Comparison of ENCODE assay signal across 9 cellular contexts in the genomic region with DNA sequence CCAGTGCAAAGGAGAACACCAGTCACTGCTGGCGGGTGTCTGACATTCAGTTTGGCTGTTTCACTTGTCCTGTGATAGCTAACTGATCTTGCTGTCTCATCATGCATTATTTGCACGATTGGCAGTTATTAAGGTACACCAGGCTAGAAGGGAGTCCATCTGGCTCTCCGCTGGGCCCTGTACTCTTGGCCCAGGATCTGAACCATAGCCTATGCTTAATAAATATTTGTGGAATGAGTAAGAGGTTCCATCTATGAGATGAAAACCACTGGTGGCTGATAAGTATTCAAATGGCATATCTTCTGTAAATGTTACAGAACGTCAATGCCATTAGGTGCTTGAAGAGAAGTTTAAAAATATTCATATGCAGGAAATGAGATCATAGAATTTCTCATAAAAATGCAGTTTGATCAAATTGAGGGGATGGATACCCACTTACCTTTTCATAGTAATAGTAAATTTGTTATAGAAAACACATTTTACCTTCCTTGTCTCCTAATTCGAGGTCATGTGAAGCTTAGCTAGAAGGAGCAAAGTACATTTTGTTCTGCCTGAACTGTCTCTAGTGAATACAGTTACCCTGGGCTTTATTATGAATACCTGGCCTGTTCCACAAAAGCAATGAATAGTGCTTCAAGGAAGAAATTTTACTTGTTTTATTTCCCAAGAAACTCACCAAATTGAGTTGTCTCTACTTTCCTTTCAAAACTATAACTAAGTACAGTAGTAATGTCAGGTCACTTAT.
DNase-seq lines count a peak whose midpoint lies in the region; ATAC-seq, FAIRE-seq and TF ChIP-seq lines count a peak whose summit lies in the region.
"Had no signal": no experiment of that assay in that cellular context is flagged by ENCODE, and none has a peak within 500 bp of the region (broad histone marks: within the 10 kb centered on the region; RNA-seq: fewer than 3 reads in every experiment).

No MANE protein-coding gene starts in this region.

- CTCF ChIA-PET in IMR-90 (lab: Yijun Ruan, JAX): no interaction called here

- H3K4me3 ChIP-seq in IMR-90 (ENCODE audit: insufficient read depth, low read depth, low read length): no peak overlapping the region
- H3K4me3 ChIP-seq in brain microvascular endothelial cell (ENCODE audit: low read depth, low read length): no peak overlapping the region
- no peak overlapping the region for H3K4me3 ChIP-seq in upper lobe of right lung

- no peaks in the 10 kb centered on the region for H4K20me1 ChIP-seq in IMR-90 (ENCODE audit: insufficient read depth, low read length)

- H3K4ac ChIP-seq in IMR-90 (ENCODE audit: low read depth, low read length): peak overlapping the region; percentile 86

- BruUV-seq in IMR-90 (replicated peaks; lab: Mats Ljungman, UMichigan): no TSS peak

- intact Hi-C loops in IMR-90 (cut with micrococcal nuclease): no loop called here
- intact Hi-C loops in upper lobe of right lung (cut with DNase I): no loop called here

- no peak for TF ChIP-seq POLR2A in IMR-90 (IDR thresholded peaks at IDR 0.05; ENCODE audit: low read depth, low read length)
- TF ChIP-seq POLR2A in GM12891 (IDR thresholded peaks at IDR 0.05; ENCODE audit: low read depth, low read length): no peak

- H3K9ac ChIP-seq in IMR-90 (ENCODE audit: low read depth, low read length): no peak overlapping the region

- peak overlapping the region; percentile 91 for H2BK120ac ChIP-seq in IMR-90 (ENCODE audit: low read depth, low read length)

- H2BK15ac ChIP-seq in IMR-90 (ENCODE audit: low read depth, low read length): peak overlapping the region; percentile 93; the same call in 2 of the 3 replicates

- H2BK5ac ChIP-seq in IMR-90 (ENCODE audit: low read depth, low read length, poor library complexity, severe bottlenecking): peak overlapping the region; percentile 79

- ATAC-seq in IMR-90 (ENCODE audit: low read depth): peak; percentile 86
- ATAC-seq in upper lobe of right lung: peak; percentile 37

- peak overlapping the region; percentile 80 for H4K91ac ChIP-seq in IMR-90 (ENCODE audit: insufficient read depth, low read depth, low read length)

- peak overlapping the region; percentile 95 for H2AK5ac ChIP-seq in IMR-90 (ENCODE audit: low read depth, low read length)

- 0 out of 4 replicates have a peak, but pooled peaks cover 0 to 3% of the 10 kb centered on the region in 2 experiments for H3K79me1 ChIP-seq in IMR-90 (ENCODE audit: low read depth in 1 of 2, low read length in 2 of 2)

- peak overlapping the region; percentile 82; the same call in 1 of the 2 replicates for H3K4me2 ChIP-seq in IMR-90 (ENCODE audit: low read depth, low read length)

- dilution Hi-C loops in IMR-90 (cut with HindIII; ENCODE audit: low sequenced_read_pairs, unreplicated experiment): no loop called here

- in situ Hi-C loops in IMR-90 (cut with MboI; ENCODE audit: low sequenced_read_pairs) (no loop called here), brain microvascular endothelial cell (cut with HindIII; ENCODE audit: low pct_ligation_motif_present, low sequenced_read_pairs) (no loop called here)

- H3K9me3 ChIP-seq in IMR-90 (ENCODE audit: control insufficient read depth, insufficient read depth, low read length) (no peaks in the 10 kb centered on the region), upper lobe of right lung (no peaks in the 10 kb centered on the region)

- H4K8ac ChIP-seq in IMR-90 (ENCODE audit: low read depth in 2 of 2, low read length in 2 of 2): peak overlapping the region; percentile 36 to 72; a peak in 2 of 4 replicates

- peak overlapping the region; percentile 11 for H2AFZ ChIP-seq in IMR-90 (replicated peaks; ENCODE audit: low read length, poor library complexity)

- H3K27me3 ChIP-seq in IMR-90 (ENCODE audit: control insufficient read depth, insufficient read depth, low read length) (no peaks in the 10 kb centered on the region), brain microvascular endothelial cell (replicated peaks) (no peaks in the 10 kb centered on the region), upper lobe of right lung (no peaks in the 10 kb centered on the region)

- H3K36me3 ChIP-seq in IMR-90 (ENCODE audit: control insufficient read depth, insufficient read depth, low read length) (no peaks in the 10 kb centered on the region), brain microvascular endothelial cell (replicated peaks) (no peaks in the 10 kb centered on the region), upper lobe of right lung (no peaks in the 10 kb centered on the region)

- 38% methylated on average over 2 of the region's 5 CpGs; no CpG with 5 or more reads in 1 of the 2 experiments for WGBS in IMR-90 (ENCODE audit: extremely low coverage in 2 of 2, insufficient read length in 1 of 2), 2 experiments

- TF ChIP-seq RAD21 in IMR-90 (IDR thresholded peaks at IDR 0.05; ENCODE audit: low read length): 0 out of 2 replicates have a peak, but pooled peaks have one; percentile 12

- H4K5ac ChIP-seq in IMR-90 (ENCODE audit: low read depth, low read length): peak overlapping the region; percentile 50; the same call in 1 of the 2 replicates

- peaks cover 3% of the 10 kb centered on the region; the same call in 1 of the 2 replicates for H3K9me1 ChIP-seq in IMR-90 (ENCODE audit: insufficient read depth, low read length)

- no peak for TF ChIP-seq CTCF in IMR-90 (conservative IDR thresholded peaks at IDR 0.05; ENCODE audit: low read depth, low read length)
- no peak for TF ChIP-seq CTCF in brain microvascular endothelial cell (IDR thresholded peaks at IDR 0.05; ENCODE audit: low read depth, low read length, missing control alignments)
- no peak for TF ChIP-seq CTCF in upper lobe of right lung (IDR thresholded peaks at IDR 0.05)

- H3K56ac ChIP-seq in IMR-90 (ENCODE audit: extremely low read depth, insufficient read depth, low read length): peak overlapping the region; percentile 41; the same call in 1 of the 2 replicates

- peak overlapping the region; percentile 80 for H3K23ac ChIP-seq in IMR-90 (ENCODE audit: low read depth, low read length)

- H3K18ac ChIP-seq in IMR-90 (ENCODE audit: low read depth, low read length): peak overlapping the region; percentile 59; the same call in 1 of the 2 replicates

- peak overlapping the region; percentile 89 for H2BK20ac ChIP-seq in IMR-90 (ENCODE audit: low read depth, low read length)

- H3K14ac ChIP-seq in IMR-90 (replicated peaks; ENCODE audit: low read depth, low read length): peak overlapping the region; percentile 80

- POLR2A ChIA-PET in IMR-90 (lab: Charles Lee; ENCODE audit: unreplicated experiment): no interaction called here

- peak overlapping the region; percentile 48 for H3K27ac ChIP-seq in IMR-90 (ENCODE audit: insufficient read depth, low read length)
- H3K27ac ChIP-seq in brain microvascular endothelial cell: peak overlapping the region; percentile 97
- no peak overlapping the region for H3K27ac ChIP-seq in upper lobe of right lung

- H2AK9ac ChIP-seq in IMR-90 (replicated peaks; ENCODE audit: low read depth, low read length, poor library complexity): no peak overlapping the region

- no peak for FAIRE-seq in GM12891 (lab: Jason Lieb, UNC)

- H3K4me1 ChIP-seq in IMR-90 (ENCODE audit: control insufficient read depth, insufficient read depth, low read length) (peaks cover 9% of the 10 kb centered on the region), upper lobe of right lung (peaks cover 16% of the 10 kb centered on the region)

- peak; percentile 88 for DNase-seq in IMR-90
- DNase-seq in brain microvascular endothelial cell: peak; percentile 96
- peak; percentile 93 for DNase-seq in kidney tubule cell (ENCODE audit: low spot score)
- no peak for DNase-seq in upper lobe of right lung
- no peak for DNase-seq in NCI-H2029 (lab: John Stamatoyannopoulos, UW)
- DNase-seq in nucleus accumbens (lab: John Stamatoyannopoulos, UW): no peak
- DNase-seq in GM12891 (ENCODE audit: insufficient read length, low spot score): no peak
- DNase-seq: NCI-H1694 treated with DMSO at 0.1 percent for 48 hours, T-helper 9 cell had no signal

TF ChIP-seq in IMR-90, 13 proteins besides CTCF, POLR2A, EP300 and RAD21:
- no peak for TF ChIP-seq MXI1 (IDR thresholded peaks at IDR 0.05; ENCODE audit: borderline replicate concordance, low read depth, low read length)
- TF ChIP-seq NFE2L2 (IDR thresholded peaks at IDR 0.05; ENCODE audit: low read depth, low read length): 0 out of 2 replicates have a peak, but pooled peaks have one; percentile 16
- TF ChIP-seq, protein P1, sequence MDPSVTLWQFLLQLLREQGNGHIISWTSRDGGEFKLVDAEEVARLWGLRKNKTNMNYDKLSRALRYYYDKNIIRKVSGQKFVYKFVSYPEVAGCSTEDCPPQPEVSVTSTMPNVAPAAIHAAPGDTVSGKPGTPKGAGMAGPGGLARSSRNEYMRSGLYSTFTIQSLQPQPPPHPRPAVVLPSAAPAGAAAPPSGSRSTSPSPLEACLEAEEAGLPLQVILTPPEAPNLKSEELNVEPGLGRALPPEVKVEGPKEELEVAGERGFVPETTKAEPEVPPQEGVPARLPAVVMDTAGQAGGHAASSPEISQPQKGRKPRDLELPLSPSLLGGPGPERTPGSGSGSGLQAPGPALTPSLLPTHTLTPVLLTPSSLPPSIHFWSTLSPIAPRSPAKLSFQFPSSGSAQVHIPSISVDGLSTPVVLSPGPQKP (IDR thresholded peaks at IDR 0.05; ENCODE audit: borderline replicate concordance, low read depth, low read length): no peak
- TF ChIP-seq CEBPB (IDR thresholded peaks at IDR 0.05; ENCODE audit: low read depth, low read length): no peak
- peak; percentile 76 for TF ChIP-seq MAFK (IDR thresholded peaks at IDR 0.05; ENCODE audit: low read depth, low read length)
- TF ChIP-seq FOS (IDR thresholded peaks at IDR 0.05; ENCODE audit: low read depth, low read length): no peak

TF ChIP-seq in GM12891, 5 proteins besides CTCF, POLR2A, EP300 and RAD21:
- TF ChIP-seq TAF1 (IDR thresholded peaks at IDR 0.05; ENCODE audit: low read depth, low read length) (no peak), POU2F2 (IDR thresholded peaks at IDR 0.05; ENCODE audit: low read depth, low read length) (no peak), POLR2AphosphoS5 (IDR thresholded peaks at IDR 0.05; ENCODE audit: low read depth, low read length) (no peak), PAX5 (IDR thresholded peaks at IDR 0.05; ENCODE audit: insufficient read depth, low read length, severe bottlenecking) (no peak), SPI1 (IDR thresholded peaks at IDR 0.05; ENCODE audit: low read depth, low read length) (no peak)

Comparison
In these comparisons a context has a peak if more than half of its experiments do, and no peak if none do; other contexts are left out.
1. DNase-seq: peak in IMR-90 (single experiment), brain microvascular endothelial cell (single experiment) and kidney tubule cell (single experiment); none in upper lobe of right lung (single experiment), NCI-H2029 (single experiment), nucleus accumbens (0 of 56) and GM12891 (single experiment).